1 cellular context compared by ENCODE assay signal in the genomic region with DNA sequence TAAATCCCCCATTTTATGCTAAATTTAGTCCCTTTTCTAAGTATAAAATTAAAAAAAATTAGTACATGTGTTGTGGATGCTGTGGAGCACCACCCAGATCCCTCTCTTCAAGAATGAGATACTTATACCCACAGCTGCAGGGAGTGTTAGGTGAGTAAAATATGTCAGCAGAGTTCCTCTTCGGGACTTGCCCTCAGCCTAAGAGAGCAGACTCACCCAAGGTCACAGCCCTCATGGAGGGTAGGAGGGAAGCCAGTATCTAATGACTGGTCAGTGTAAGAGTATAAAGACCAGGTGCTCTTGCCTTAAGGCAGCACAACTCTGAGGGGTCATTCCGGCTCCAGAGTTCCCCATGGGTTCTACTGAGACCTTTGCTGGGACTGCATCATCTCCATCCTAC.
TF ChIP-seq lines count a peak whose summit lies in the region.

No MANE protein-coding gene starts in this region.

TF ChIP-seq in HepG2, 621 proteins besides CTCF, POLR2A, EP300 and RAD21 (continued from another document):
- TF ChIP-seq NCOA1 (CRISPR knock-in tag; IDR thresholded peaks at IDR 0.05) (no peak), SNAPC2 (CRISPR knock-in tag; IDR thresholded peaks at IDR 0.05) (no peak), ZFP90 (CRISPR knock-in tag; IDR thresholded peaks at IDR 0.05; ENCODE audit: borderline replicate concordance) (no peak), RBM22 (optimal IDR thresholded peaks at IDR 0.05; ENCODE audit: low read length) (no peak), AGO2 (optimal IDR thresholded peaks at IDR 0.05; ENCODE audit: low read depth, low read length) (no peak), ZNF614 (CRISPR knock-in tag; IDR thresholded peaks at IDR 0.05; ENCODE audit: borderline replicate concordance) (no peak), SOX5 (CRISPR knock-in tag; IDR thresholded peaks at IDR 0.05; ENCODE audit: borderline replicate concordance) (no peak), NFYB (CRISPR knock-in tag; IDR thresholded peaks at IDR 0.05) (no peak), ZNF737 (CRISPR knock-in tag; IDR thresholded peaks at IDR 0.05; ENCODE audit: borderline replicate concordance) (no peak), RFX1 (IDR thresholded peaks at IDR 0.05) (no peak), CBFB (CRISPR knock-in tag; IDR thresholded peaks at IDR 0.05) (no peak), ZNF788 (CRISPR knock-in tag; IDR thresholded peaks at IDR 0.05; ENCODE audit: borderline replicate concordance) (no peak), SMYD3 (CRISPR knock-in tag; IDR thresholded peaks at IDR 0.05) (no peak)
- TF ChIP-seq, protein P1, sequence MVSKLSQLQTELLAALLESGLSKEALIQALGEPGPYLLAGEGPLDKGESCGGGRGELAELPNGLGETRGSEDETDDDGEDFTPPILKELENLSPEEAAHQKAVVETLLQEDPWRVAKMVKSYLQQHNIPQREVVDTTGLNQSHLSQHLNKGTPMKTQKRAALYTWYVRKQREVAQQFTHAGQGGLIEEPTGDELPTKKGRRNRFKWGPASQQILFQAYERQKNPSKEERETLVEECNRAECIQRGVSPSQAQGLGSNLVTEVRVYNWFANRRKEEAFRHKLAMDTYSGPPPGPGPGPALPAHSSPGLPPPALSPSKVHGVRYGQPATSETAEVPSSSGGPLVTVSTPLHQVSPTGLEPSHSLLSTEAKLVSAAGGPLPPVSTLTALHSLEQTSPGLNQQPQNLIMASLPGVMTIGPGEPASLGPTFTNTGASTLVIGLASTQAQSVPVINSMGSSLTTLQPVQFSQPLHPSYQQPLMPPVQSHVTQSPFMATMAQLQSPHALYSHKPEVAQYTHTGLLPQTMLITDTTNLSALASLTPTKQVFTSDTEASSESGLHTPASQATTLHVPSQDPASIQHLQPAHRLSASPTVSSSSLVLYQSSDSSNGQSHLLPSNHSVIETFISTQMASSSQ (IDR thresholded peaks at IDR 0.05; ENCODE audit: low read depth), result no peak
- TF ChIP-seq, protein P1 (CRISPR knock-in tag; IDR thresholded peaks at IDR 0.05; ENCODE audit: borderline replicate concordance), result no peak
